In the genomic region with DNA sequence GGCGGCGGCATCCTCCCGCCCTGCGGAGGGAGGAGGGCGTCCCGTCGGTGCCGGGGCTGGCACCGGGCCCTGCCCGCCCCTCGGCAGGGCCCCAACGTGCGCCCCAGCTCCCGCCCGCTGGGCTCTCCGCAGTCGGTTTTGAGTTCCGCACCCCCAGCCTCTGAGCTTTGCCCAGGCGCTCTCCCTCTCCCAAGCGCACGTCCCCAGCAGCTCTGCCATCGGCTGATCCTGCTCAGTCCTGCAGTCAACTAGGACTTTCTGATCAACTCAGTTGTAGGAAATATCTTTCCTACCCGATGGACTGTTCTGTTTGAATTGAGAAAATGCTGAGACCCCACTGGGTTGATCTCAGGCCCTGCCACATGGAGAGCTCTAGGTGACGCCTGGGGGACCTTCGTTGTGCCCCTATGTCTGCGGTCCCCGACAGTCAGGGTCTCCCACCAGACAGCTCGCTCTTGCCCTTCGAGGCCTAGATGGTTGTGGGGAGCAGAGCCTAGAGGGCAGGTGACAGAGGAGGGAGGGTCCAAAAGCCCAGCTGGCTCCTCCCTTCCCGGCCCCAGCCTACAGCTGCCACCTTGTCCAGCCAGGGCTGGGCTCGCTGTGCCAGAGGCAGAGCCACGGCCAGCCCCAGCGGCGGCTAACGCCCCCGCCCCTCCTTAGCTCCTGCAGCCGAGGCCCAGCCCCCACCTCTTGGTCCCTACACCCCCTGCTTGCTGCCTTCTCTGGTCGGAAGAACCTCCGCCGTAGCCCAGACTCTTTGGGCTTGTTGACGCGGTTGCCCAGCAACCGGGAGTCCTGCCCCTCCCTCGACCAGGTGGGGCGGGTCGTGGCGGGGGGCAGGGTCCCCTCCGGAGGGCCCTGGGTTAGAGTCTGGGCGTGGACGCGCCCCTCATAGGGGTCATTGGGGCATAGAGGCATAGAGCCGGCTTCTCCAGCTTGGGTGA, we compare ENCODE assay signal across 8 cellular contexts. TPM values are rescaled to one million over a fixed set of nuclear protein-coding genes. Genes with fewer than 3 reads are reported as not detected.
DNase-seq lines count a peak whose midpoint lies in the region; ATAC-seq and TF ChIP-seq lines count a peak whose summit lies in the region.

A gene with protein sequence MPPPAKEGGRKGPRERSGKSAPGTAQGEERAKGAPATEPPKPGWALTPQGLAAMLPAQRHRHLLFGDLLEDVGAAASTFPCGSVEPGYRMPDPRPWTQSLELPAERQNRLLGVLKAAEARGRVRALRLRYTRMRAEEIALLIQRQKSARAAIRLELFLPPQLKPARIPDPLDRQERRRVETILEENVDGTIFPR (minus strand): TSS at position 190 of the 944 bp plus-strand sequence. CDS start 179 bp downstream, at position 11.

- H3K36me3 Mint-ChIP-seq in memory B cell: peaks cover 3% of the 10 kb centered on the region

- in situ Hi-C loops in astrocyte of the spinal cord (cut with HindIII; ENCODE audit: low sequenced_read_pairs): no loop called here

- no peak for TF ChIP-seq CTCF in A673 (conservative IDR thresholded peaks at IDR 0.05; ENCODE audit: low read depth, low read length)
- no peak for TF ChIP-seq CTCF in HL-60 (IDR thresholded peaks at IDR 0.05; ENCODE audit: insufficient read depth, low read length)
- TF ChIP-seq CTCF in astrocyte of the spinal cord (IDR thresholded peaks at IDR 0.05; ENCODE audit: low read depth, low read length): no peak

- POLR2A ChIA-PET in A673 (lab: Charles Lee; ENCODE audit: low non-redundant PET): no interaction called here

- peak within 1 kb of the TSS; percentile 90 for H3K27ac Mint-ChIP-seq in memory B cell

- CTCF ChIA-PET in A673 (lab: Charles Lee): interaction anchor here (0.6 to 1.6 kb wide), 3 partner anchors 47 to 172 kb away, joined by 3 to 6 read pairs (median 5); no protein-coding TSS in a partner anchor

- no peaks in the 10 kb centered on the region for H3K36me3 ChIP-seq in A673 (ENCODE audit: insufficient read depth, low read length, poor library complexity, severe bottlenecking)
- no peaks in the 10 kb centered on the region for H3K36me3 ChIP-seq in SJCRH30

- H3K27ac ChIP-seq in A673 (ENCODE audit: low read depth, low read length, poor library complexity, severe bottlenecking) (no peak within 1 kb of the TSS), HL-60 (replicated peaks) (peak within 1 kb of the TSS; percentile 95), SJCRH30 (no peak within 1 kb of the TSS)

- H3K4me3 Mint-ChIP-seq in memory B cell: peak within 1 kb of the TSS; percentile 90

- H3K9me3 ChIP-seq in A673 (ENCODE audit: low read depth, low read length, poor library complexity, severe bottlenecking): no peaks in the 10 kb centered on the region
- H3K9me3 ChIP-seq in SJCRH30 (replicated peaks): 0 out of 2 replicates have a peak, but pooled peaks cover 4% of the 10 kb centered on the region

- peaks cover 2% of the 10 kb centered on the region for H3K9me3 Mint-ChIP-seq in memory B cell

- peaks cover 1% of the 10 kb centered on the region for H3K27me3 Mint-ChIP-seq in memory B cell

- H3K4me1 Mint-ChIP-seq in memory B cell: peaks cover 39% of the 10 kb centered on the region

- no peak for ATAC-seq in memory B cell (ENCODE audit: low read depth)
- no peak for ATAC-seq in GM19455 (IDR thresholded peaks at IDR 0.05; ENCODE audit: unreplicated experiment)

- H3K4me1 ChIP-seq in A673 (ENCODE audit: insufficient read depth, low read length, poor library complexity, severe bottlenecking) (peaks cover 12% of the 10 kb centered on the region), SJCRH30 (peaks cover 9% of the 10 kb centered on the region; the same call in 1 of the 2 replicates)

- H3K4me3 ChIP-seq in A673 (ENCODE audit: low read depth, low read length, poor library complexity, severe bottlenecking): peak within 1 kb of the TSS; percentile 53
- H3K4me3 ChIP-seq in HL-60 (replicated peaks; ENCODE audit: insufficient read depth, low read length): peak within 1 kb of the TSS; percentile 48
- H3K4me3 ChIP-seq in astrocyte of the spinal cord (ENCODE audit: low read depth, low read length): peak within 1 kb of the TSS; percentile 26
- H3K4me3 ChIP-seq in SJCRH30: no peak within 1 kb of the TSS

- peaks cover 15% of the 10 kb centered on the region for H3K27me3 ChIP-seq in A673 (replicated peaks; ENCODE audit: insufficient read depth, low read depth, low read length, poor library complexity)
- H3K27me3 ChIP-seq in HL-60 (ENCODE audit: insufficient read depth, poor library complexity, severe bottlenecking): no peaks in the 10 kb centered on the region
- peaks cover 35% of the 10 kb centered on the region for H3K27me3 ChIP-seq in SJCRH30

- BruUV-seq in A673 (replicated peaks; lab: Mats Ljungman, UMichigan): no TSS peak

- intact Hi-C loops in A673 (cut with micrococcal nuclease; ENCODE audit: unreplicated experiment): no loop called here

- no peak for DNase-seq in A673 (ENCODE audit: low spot score)
- no peak for DNase-seq in HL-60 (ENCODE audit: low read depth in 1 of 2, low spot score in 1 of 2)
- no peak for DNase-seq in astrocyte of the spinal cord (ENCODE audit: low read depth, low spot score)
- DNase-seq in memory B cell (ENCODE audit: low spot score in 2 of 2): no peak
- no peak for DNase-seq in NCI-H1694 treated with DMSO at 0.1 percent for 48 hours (lab: John Stamatoyannopoulos, UW)
- no peak for DNase-seq in SJCRH30
- DNase-seq in NCI-H2029 (lab: John Stamatoyannopoulos, UW): no peak

RNA-seq across cellular contexts. Expression of the gene that starts here (rescaled TPM):
- 0.37 and 0.62 TPM in 2 replicates for total RNA-seq in A673 (2021)
- total RNA-seq in SJCRH30 (2014; rRNA removed; shearing (Covaris generic)): not detected in 2 replicates
